9 cellular contexts compared by ENCODE assay signal in genomic region chr2:217616936-217617335, GRCh38.
"Had no signal": no experiment of that assay in that cellular context is flagged by ENCODE, and none has a peak within 500 bp of the region (broad histone marks: within the 10 kb centered on the region; RNA-seq: fewer than 3 reads in every experiment).

No MANE protein-coding gene starts in this region.

- ATAC-seq: gastroesophageal sphincter; stimulated activated effector memory CD8-positive, alpha-beta T cell treated with anti-CD3 and anti-CD28 coated beads, Interleukin-12 subunit alpha, Interleukin-12 subunit beta, amount 100 ng/mL, for 72 hours had no signal

- DNase-seq: activated CD4-positive, alpha-beta T cell treated with anti-CD3 and anti-CD28 coated beads, Interleukin-2, amount 50 U/mL, for 1 hour; activated CD4-positive, CD25-positive, alpha-beta regulatory T cell; activated naive CD4-positive, alpha-beta T cell treated with anti-CD3 and anti-CD28 coated beads, Interleukin-2, amount 10 ng/mL, durations not matched to agents 7 days and 5 days; amniotic stem cell; effector CD8-positive, alpha-beta T cell; naive B cell; thyroid gland had no signal
